Comparison of ENCODE assay signal across 8 cellular contexts in genomic region chr2:26846334-26846863, GRCh38. TPM values are rescaled to one million over a fixed set of nuclear protein-coding genes. Genes with fewer than 3 reads are reported as not detected.
DNase-seq lines count a peak whose midpoint lies in the region; ATAC-seq, FAIRE-seq and TF ChIP-seq lines count a peak whose summit lies in the region.

No MANE protein-coding gene starts in this region.

- H3K27ac ChIP-seq in keratinocyte (ENCODE audit: control insufficient read depth, insufficient read depth, low read length) = no peak overlapping the region

- no peaks in the 10 kb centered on the region for H3K36me3 ChIP-seq in keratinocyte (ENCODE audit: control insufficient read depth in 2 of 2, extremely low read depth in 1 of 2, insufficient read depth in 2 of 2, low read length in 2 of 2)

- peaks cover 58% of the 10 kb centered on the region for H3K27me3 ChIP-seq in keratinocyte (ENCODE audit: control insufficient read depth, extremely low read depth, insufficient read depth, low read length)

- peak; percentile 89 for DNase-seq in AG08396 (ENCODE audit: low spot score)
- peak; percentile 80 for DNase-seq in H54 (ENCODE audit: insufficient read length, low spot score)
- DNase-seq in NCI-H2227 treated with DMSO at 0.1 percent for 48 hours (lab: John Stamatoyannopoulos, UW) = peak; percentile 90
- DNase-seq in central memory CD4-positive, alpha-beta T cell = peak; percentile 47
- DNase-seq in keratinocyte (ENCODE audit: low read depth, low spot score) = no peak
- DNase-seq in stimulated activated CD4-positive, alpha-beta T cell treated with anti-CD3 and anti-CD28 coated beads, Interleukin-15, amount 100 ng/mL, for 48 hours (ENCODE audit: low read depth in 2 of 2) = peak; percentile 31 to 45

- H3K4me3 ChIP-seq in WI38 (ENCODE audit: low read depth, low read length) = no peak overlapping the region
- H3K4me3 ChIP-seq in keratinocyte (ENCODE audit: control insufficient read depth in 2 of 3, extremely low read depth in 1 of 3, insufficient read depth in 2 of 3, low read depth in 1 of 3, low read length in 3 of 3) = no peak overlapping the region

- no peaks in the 10 kb centered on the region for H3K9me3 ChIP-seq in keratinocyte (ENCODE audit: control insufficient read depth, low read depth, low read length)

- dilution Hi-C loops in keratinocyte (cut with MboI; ENCODE audit: extremely low pct_ligation_motif_present, low sequenced_read_pairs) = no loop called here

- H3K4me2 ChIP-seq in keratinocyte (ENCODE audit: control insufficient read depth, extremely low read depth, insufficient read depth, low read depth, low read length) = peak overlapping the region; percentile 35

- ATAC-seq in HG03460 (IDR thresholded peaks at IDR 0.05; ENCODE audit: unreplicated experiment) = no peak

- H4K20me1 ChIP-seq in keratinocyte (ENCODE audit: control insufficient read depth, extremely low read depth, insufficient read depth, low read length) = no peaks in the 10 kb centered on the region

- H3K9me1 ChIP-seq in keratinocyte (ENCODE audit: control insufficient read depth, extremely low read depth, insufficient read depth, low read length) = no peaks in the 10 kb centered on the region

- TF ChIP-seq CTCF in WI38 (IDR thresholded peaks at IDR 0.05; ENCODE audit: low read depth, low read length) (peak; percentile 64), keratinocyte (optimal IDR thresholded peaks at IDR 0.05 in 1 of 3, IDR thresholded peaks at IDR 0.05 in 1 of 3, conservative IDR thresholded peaks at IDR 0.05 in 1 of 3; ENCODE audit: extremely low read depth in 1 of 3, insufficient read depth in 2 of 3, low read length in 3 of 3) (peak; percentile 76 to 87 (median 81))

- no peaks in the 10 kb centered on the region for H3K79me2 ChIP-seq in keratinocyte (ENCODE audit: control insufficient read depth, insufficient read depth, low read length)

- FAIRE-seq in H54 (lab: Jason Lieb, UNC) = peak; percentile 58
- FAIRE-seq in keratinocyte (lab: Jason Lieb, UNC) = no peak

- H3K9ac ChIP-seq in keratinocyte (ENCODE audit: control insufficient read depth, extremely low read depth, insufficient read depth, low read length) = no peak overlapping the region

- TF ChIP-seq POLR2A in H54 (IDR thresholded peaks at IDR 0.05; ENCODE audit: low read depth, low read length) = no peak

- peaks cover 4% of the 10 kb centered on the region for H3K4me1 ChIP-seq in keratinocyte (ENCODE audit: control insufficient read depth, extremely low read depth, insufficient read depth, low read length)

- H2AFZ ChIP-seq in keratinocyte (ENCODE audit: control insufficient read depth, low read length) = no peak overlapping the region

RNA-seq across cellular contexts. Expression of gene DPYSL5, which starts 1.5 kb away (rescaled TPM):
- polyA plus RNA-seq in keratinocyte = not detected in 3 replicates
- not detected for polyA plus RNA-seq in keratinocyte (2011; ENCODE audit: low read depth)
- polyA plus RNA-seq in keratinocyte (2011; cell fraction: cytosol; rRNA removed) = not detected in 2 replicates
- not detected in 2 replicates for polyA plus RNA-seq in keratinocyte (2011; cell fraction: nucleus; rRNA removed)
- polyA plus RNA-seq in keratinocyte (2012; ENCODE audit: low replicate concordance) = not detected in 2 replicates
- polyA minus RNA-seq in keratinocyte = not detected in 3 replicates
- polyA minus RNA-seq in keratinocyte (2011; cell fraction: cytosol; rRNA and poly(A)+ RNA removed) = not detected
- polyA minus RNA-seq in keratinocyte (2011; cell fraction: nucleus; rRNA and poly(A)+ RNA removed) = not detected in 2 replicates
